24 cellular contexts compared by ENCODE assay signal in genomic region chr11:61617515-61617914, GRCh38. TPM values are rescaled to one million over a fixed set of nuclear protein-coding genes. Genes with fewer than 3 reads are reported as not detected.
DNase-seq lines count a peak whose midpoint lies in the region; TF ChIP-seq lines count a peak whose summit lies in the region.
"Had no signal": no experiment of that assay in that cellular context is flagged by ENCODE, and none has a peak within 500 bp of the region (broad histone marks: within the 10 kb centered on the region; RNA-seq: fewer than 3 reads in every experiment).

No MANE protein-coding gene starts in this region.

- H3K27ac Mint-ChIP-seq in chondrocyte (ENCODE audit: unreplicated experiment) (no peak overlapping the region), neural crest cell (ENCODE audit: unreplicated experiment) (no peak overlapping the region)
- H3K27ac Mint-ChIP-seq: activated naive CD4-positive, alpha-beta T cell treated with anti-CD3 and anti-CD28 coated beads, Interleukin-2, amount 10 ng/mL, durations not matched to agents 7 days and 5 days; activated T-helper 1 cell treated with anti-CD3 and anti-CD28 coated beads, Interleukin-12 subunit alpha, Interleukin-12 subunit beta, Interleukin-2, Interleukin-4 antibody, amounts not matched to agents 30 ng/mL and 10 ng/mL and 1 ng/mL, durations not matched to agents 14 hours and 24 hours and 36 hours; effector memory CD8-positive, alpha-beta T cell; naive B cell had no signal

- peaks cover 44% of the 10 kb centered on the region for H3K4me1 Mint-ChIP-seq in chondrocyte (ENCODE audit: low read depth)
- peaks cover 9% of the 10 kb centered on the region for H3K4me1 Mint-ChIP-seq in neural crest cell
- H3K4me1 Mint-ChIP-seq: activated naive CD4-positive, alpha-beta T cell treated with anti-CD3 and anti-CD28 coated beads, Interleukin-2, amount 10 ng/mL, durations not matched to agents 7 days and 5 days; naive B cell had no signal

- H3K4me3 Mint-ChIP-seq in chondrocyte (ENCODE audit: unreplicated experiment) (no peak overlapping the region), neural crest cell (no peak overlapping the region)
- H3K4me3 Mint-ChIP-seq: activated naive CD4-positive, alpha-beta T cell treated with anti-CD3 and anti-CD28 coated beads, Interleukin-2, amount 10 ng/mL, durations not matched to agents 7 days and 5 days; activated T-helper 1 cell treated with anti-CD3 and anti-CD28 coated beads, Interleukin-12 subunit alpha, Interleukin-12 subunit beta, Interleukin-2, Interleukin-4 antibody, amounts not matched to agents 30 ng/mL and 10 ng/mL and 1 ng/mL, durations not matched to agents 14 hours and 24 hours and 36 hours; effector memory CD8-positive, alpha-beta T cell; naive B cell had no signal

- H3K27ac ChIP-seq in uterus = no peak overlapping the region
- H3K27ac ChIP-seq: breast epithelium, colonic mucosa, esophagus squamous epithelium, vagina had no signal

- no peaks in the 10 kb centered on the region for H3K36me3 ChIP-seq in uterus
- H3K36me3 ChIP-seq: breast epithelium, colonic mucosa, esophagus squamous epithelium, vagina had no signal

- TF ChIP-seq CTCF in GM12873 (IDR thresholded peaks at IDR 0.05; ENCODE audit: insufficient read depth, low read depth, low read length, missing control alignments) (peak; percentile 1), chondrocyte (IDR thresholded peaks at IDR 0.05) (peak; percentile 29), neural crest cell (conservative IDR thresholded peaks at IDR 0.05) (peak; percentile 36), uterus (IDR thresholded peaks at IDR 0.05) (no peak)

- DNase-seq in NCI-H526 (lab: John Stamatoyannopoulos, UW) = peak; percentile 87 to 90
- DNase-seq in chondrocyte (ENCODE audit: low spot score) = no peak
- DNase-seq in neural crest cell (ENCODE audit: low read depth, low spot score) = no peak
- no peak for DNase-seq in stimulated activated naive CD4-positive, alpha-beta T cell treated with Interleukin-2 at 50 U/mL for 16 hours (lab: John Stamatoyannopoulos, UW)
- DNase-seq in NCI-H146 (lab: John Stamatoyannopoulos, UW) = no peak
- no peak for DNase-seq in uterus
- DNase-seq in iPS-NIHi7 (ENCODE audit: extremely low spot score) = no peak
- DNase-seq: activated CD4-positive, alpha-beta T cell treated with anti-CD3 and anti-CD28 coated beads, Interleukin-2, amount 50 U/mL, for 48 hours; activated naive CD4-positive, alpha-beta T cell treated with anti-CD3 and anti-CD28 coated beads, Interleukin-2, amount 10 ng/mL, durations not matched to agents 7 days and 5 days; Calu3; colonic mucosa; effector memory CD8-positive, alpha-beta T cell; esophagus squamous epithelium; left ventricle myocardium superior; naive B cell; NCI-H1694; NCI-H510A; nucleus accumbens; SHP77 treated with DMSO at 0.1 percent for 48 hours; stimulated activated naive CD8-positive, alpha-beta T cell treated with anti-CD3 and anti-CD28 coated beads, Interleukin-15, Interleukin-2, amounts not matched to agents 100 U/mL and 50 U/mL, for 24 hours had no signal

- intact Hi-C loops in uterus (cut with DNase I; ENCODE audit: low total_unique reads) = no loop called here

- H3K27me3 ChIP-seq in uterus = no peaks in the 10 kb centered on the region
- H3K27me3 ChIP-seq: breast epithelium, colonic mucosa, vagina had no signal

- H3K4me1 ChIP-seq in uterus = no peaks in the 10 kb centered on the region
- H3K4me1 ChIP-seq: breast epithelium, colonic mucosa, esophagus squamous epithelium, vagina had no signal

- H3K36me3 Mint-ChIP-seq in chondrocyte (ENCODE audit: low read depth) (no peaks in the 10 kb centered on the region), neural crest cell (ENCODE audit: low read depth) (no peaks in the 10 kb centered on the region)
- H3K36me3 Mint-ChIP-seq: activated naive CD4-positive, alpha-beta T cell treated with anti-CD3 and anti-CD28 coated beads, Interleukin-2, amount 10 ng/mL, durations not matched to agents 7 days and 5 days; naive B cell had no signal

- no peaks in the 10 kb centered on the region for H3K9me3 ChIP-seq in uterus
- H3K9me3 ChIP-seq: breast epithelium, colonic mucosa, esophagus squamous epithelium, vagina had no signal

- H3K27me3 Mint-ChIP-seq in chondrocyte (ENCODE audit: low read depth) (no peaks in the 10 kb centered on the region), neural crest cell (ENCODE audit: low read depth) (peaks cover 3% of the 10 kb centered on the region)

- H3K4me3 ChIP-seq in uterus = no peak overlapping the region
- H3K4me3 ChIP-seq: breast epithelium, colonic mucosa, esophagus squamous epithelium, vagina had no signal

- H3K9me3 Mint-ChIP-seq in chondrocyte (ENCODE audit: low read depth) = no peaks in the 10 kb centered on the region
- H3K9me3 Mint-ChIP-seq in neural crest cell = no peaks in the 10 kb centered on the region
- H3K9me3 Mint-ChIP-seq: activated naive CD4-positive, alpha-beta T cell treated with anti-CD3 and anti-CD28 coated beads, Interleukin-2, amount 10 ng/mL, durations not matched to agents 7 days and 5 days; activated T-helper 1 cell treated with anti-CD3 and anti-CD28 coated beads, Interleukin-12 subunit alpha, Interleukin-12 subunit beta, Interleukin-2, Interleukin-4 antibody, amounts not matched to agents 30 ng/mL and 10 ng/mL and 1 ng/mL, durations not matched to agents 14 hours and 24 hours and 36 hours; effector memory CD8-positive, alpha-beta T cell had no signal

- TF ChIP-seq POLR2A in uterus (IDR thresholded peaks at IDR 0.05) = no peak

RNA-seq across cellular contexts. Expression of gene SYT7, which starts 36.6 kb away (rescaled TPM):
- total RNA-seq in chondrocyte (0.92 to 2.0 TPM (median 1.5 TPM) in 3 replicates), neural crest cell (3.8 and 4.1 TPM in 2 replicates), uterus (1 to 10 TPM; 2.1 to 10.0 (median 5.9) TPM)

Comparison
In these comparisons a context has a peak if more than half of its experiments do, and no peak if none do; other contexts are left out.
1. CTCF ChIP-seq: peak in GM12873 (single experiment), chondrocyte (single experiment) and neural crest cell (single experiment); none in uterus (0 of 4).
2. DNase-seq: peak in NCI-H526 (2 of 2); none in chondrocyte (single experiment), neural crest cell (single experiment), stimulated activated naive CD4-positive, alpha-beta T cell treated with Interleukin-2 at 50 U/mL for 16 hours (single experiment), NCI-H146 (single experiment), uterus (0 of 2) and iPS-NIHi7 (single experiment).